22 cellular contexts compared by ENCODE assay signal in the genomic region with DNA sequence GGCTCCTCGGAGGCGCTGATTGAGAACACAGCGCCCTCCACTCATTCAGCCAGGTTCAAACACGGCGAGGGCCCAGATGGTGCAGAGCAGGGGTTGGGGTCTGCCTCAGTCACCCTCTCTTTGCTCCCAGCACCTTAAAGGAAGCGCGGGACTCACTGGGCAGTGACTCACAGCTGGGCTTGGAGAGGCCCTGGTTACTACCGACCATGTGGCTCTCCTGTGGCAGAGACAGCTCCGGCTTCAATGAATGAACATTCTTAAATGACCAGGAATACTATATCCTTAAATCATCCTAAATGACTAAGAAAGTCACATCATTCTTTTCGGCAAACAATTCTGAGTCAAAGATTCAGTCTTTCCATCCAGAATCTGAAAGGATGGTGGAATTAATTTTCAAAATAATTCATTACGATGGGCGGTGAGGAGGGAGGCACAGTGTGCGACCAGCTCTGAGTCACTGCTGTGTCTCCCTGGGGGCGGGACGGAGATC. TPM values are rescaled to one million over a fixed set of nuclear protein-coding genes. Genes with fewer than 3 reads are reported as not detected.
DNase-seq lines count a peak whose midpoint lies in the region; ATAC-seq and TF ChIP-seq lines count a peak whose summit lies in the region.
"Had no signal": no experiment of that assay in that cellular context is flagged by ENCODE, and none has a peak within 500 bp of the region (broad histone marks: within the 10 kb centered on the region; RNA-seq: fewer than 3 reads in every experiment).

No MANE protein-coding gene starts in this region.

- 80 to 92% (median 88%) methylated on average over 15 of the region's 15 CpGs for WGBS in spleen, 5 donors

- H3K36me3 Mint-ChIP-seq in activated naive CD8-positive, alpha-beta T cell: no peaks in the 10 kb centered on the region
- H3K36me3 Mint-ChIP-seq in activated naive CD8-positive, alpha-beta T cell treated with anti-CD3 and anti-CD28 coated beads, Interleukin-2, amount 50 U/mL, for 24 hours (ENCODE audit: low read depth): peaks cover 20% of the 10 kb centered on the region

- TF ChIP-seq POLR2A in spleen (IDR thresholded peaks at IDR 0.05): no peak

- H3K9me3 ChIP-seq in spleen: no peaks in the 10 kb centered on the region
- H3K9me3 ChIP-seq: esophagus muscularis mucosa, right atrium auricular region had no signal

- peaks cover 24 to 61% (median 56%) of the 10 kb centered on the region in 6 donors for H3K4me1 ChIP-seq in spleen

- H3K4me3 Mint-ChIP-seq in activated naive CD8-positive, alpha-beta T cell: no peak overlapping the region
- no peak overlapping the region for H3K4me3 Mint-ChIP-seq in activated naive CD8-positive, alpha-beta T cell treated with anti-CD3 and anti-CD28 coated beads, Interleukin-2, amount 50 U/mL, for 24 hours

- intact Hi-C loops in spleen (cut with DNase I; ENCODE audit: low total_unique reads): no loop called here

- H3K9me3 Mint-ChIP-seq in activated naive CD8-positive, alpha-beta T cell (ENCODE audit: low read depth): no peaks in the 10 kb centered on the region
- no peaks in the 10 kb centered on the region for H3K9me3 Mint-ChIP-seq in activated naive CD8-positive, alpha-beta T cell treated with anti-CD3 and anti-CD28 coated beads, Interleukin-2, amount 50 U/mL, for 24 hours

- no peak overlapping the region for H3K4me3 ChIP-seq in fibroblast of villous mesenchyme (ENCODE audit: low read depth, low read length)
- H3K4me3 ChIP-seq in spleen: no peak overlapping the region
- H3K4me3 ChIP-seq: cardiac muscle cell, esophagus muscularis mucosa, right atrium auricular region had no signal

- H3K27me3 Mint-ChIP-seq in activated naive CD8-positive, alpha-beta T cell: no peaks in the 10 kb centered on the region
- H3K27me3 Mint-ChIP-seq in activated naive CD8-positive, alpha-beta T cell treated with anti-CD3 and anti-CD28 coated beads, Interleukin-2, amount 50 U/mL, for 24 hours: no peaks in the 10 kb centered on the region

- peaks cover 0 to 7% (median 0%) of the 10 kb centered on the region in 7 donors for H3K27me3 ChIP-seq in spleen (replicated peaks in 1 of 7)
- H3K27me3 ChIP-seq: cardiac muscle cell, dorsolateral prefrontal cortex, esophagus muscularis mucosa, right atrium auricular region had no signal

- TF ChIP-seq CTCF in fibroblast of villous mesenchyme (IDR thresholded peaks at IDR 0.05; ENCODE audit: insufficient read depth, low read depth, low read length) (no peak), spleen (IDR thresholded peaks at IDR 0.05 in 8 of 11, conservative IDR thresholded peaks at IDR 0.05 in 3 of 11) (no peak)

- H3K36me3 ChIP-seq in spleen: peaks cover 4 to 64% (median 59%) of the 10 kb centered on the region in 6 donors

- DNase-seq in activated naive CD8-positive, alpha-beta T cell treated with anti-CD3 and anti-CD28 coated beads, Interleukin-2, amount 50 U/mL, for 24 hours: no peak
- DNase-seq in RKO (ENCODE audit: low spot score) (peak; percentile 61), fibroblast of villous mesenchyme (ENCODE audit: low read depth) (peak; percentile 11), spleen (no peak), NOMO-1 treated with dmso at 0.1 percent for 144 hours (lab: John Stamatoyannopoulos, UW; ENCODE audit: unreplicated experiment) (no peak)
- DNase-seq: activated CD8-positive, alpha-beta memory T cell treated with anti-CD3 and anti-CD28 coated beads, Interleukin-2, amount 50 U/mL, for 48 hours; activated naive CD4-positive, alpha-beta T cell treated with anti-CD3 and anti-CD28 coated beads, Interleukin-2, amount 50 U/mL, for 16 hours; COR-L47; dorsolateral prefrontal cortex; GF-D8; KG1; mesenchymal stem cell; NCI-H1092; NCI-H524; SIG-M5; T-helper 9 cell had no signal

- peak overlapping the region; percentile 16 for H3K27ac Mint-ChIP-seq in activated naive CD8-positive, alpha-beta T cell
- H3K27ac Mint-ChIP-seq in activated naive CD8-positive, alpha-beta T cell treated with anti-CD3 and anti-CD28 coated beads, Interleukin-2, amount 50 U/mL, for 24 hours: no peak overlapping the region

- H3K27ac ChIP-seq in spleen: peak overlapping the region in 6 of 8 donors; percentile 23 to 89 (median 86)
- H3K27ac ChIP-seq: cardiac muscle cell had no signal

- H3K4me1 Mint-ChIP-seq in activated naive CD8-positive, alpha-beta T cell (ENCODE audit: low read depth): peaks cover 20% of the 10 kb centered on the region
- H3K4me1 Mint-ChIP-seq in activated naive CD8-positive, alpha-beta T cell treated with anti-CD3 and anti-CD28 coated beads, Interleukin-2, amount 50 U/mL, for 24 hours: peaks cover 22% of the 10 kb centered on the region

- no peak for ATAC-seq in activated naive CD8-positive, alpha-beta T cell treated with anti-CD3 and anti-CD28 coated beads, Interleukin-2, amount 50 U/mL, for 24 hours
- ATAC-seq in HG03039 (IDR thresholded peaks at IDR 0.05; ENCODE audit: unreplicated experiment): no peak
- no peak for ATAC-seq in HG02852 (IDR thresholded peaks at IDR 0.05; ENCODE audit: unreplicated experiment)

RNA-seq across cellular contexts. Expression of gene INPP5E, which starts 1.6 kb away (rescaled TPM):
- total RNA-seq in fibroblast of villous mesenchyme: 8.2 and 9.3 TPM in 2 replicates
- total RNA-seq in spleen: 10 to 100 TPM; 13.1 to 25.3 (median 18.7) TPM
- 10 to 100 TPM in 2 of 3 donors, 1 to 10 TPM in 1; 7.8 to 20.3 (median 15.7) TPM for polyA plus RNA-seq in spleen

RNA-seq across cellular contexts. Expression of gene PMPCA, which starts 30.8 kb away (rescaled TPM):
- total RNA-seq in fibroblast of villous mesenchyme: 45.1 and 48.8 TPM in 2 replicates
- total RNA-seq in spleen: 10 to 100 TPM; 36.8 to 55.1 (median 46.0) TPM
- 10 to 100 TPM; 38.6 to 56.2 (median 48.1) TPM for polyA plus RNA-seq in spleen

RNA-seq across cellular contexts. Expression of gene ENTR1, which starts 30.8 kb away (rescaled TPM):
- 34.5 and 40.3 TPM in 2 replicates for total RNA-seq in fibroblast of villous mesenchyme
- total RNA-seq in spleen: 10 to 100 TPM; 38.5 to 67.4 (median 58.7) TPM
- polyA plus RNA-seq in spleen: 10 to 100 TPM; 45.6 to 78.5 (median 70.1) TPM

RNA-seq across cellular contexts. Expression of gene SNAPC4, which starts 41.3 kb away (rescaled TPM):
- 9.0 and 11.7 TPM in 2 replicates for total RNA-seq in fibroblast of villous mesenchyme
- 10 to 100 TPM in 4 of 7 donors, 1 to 10 TPM in 3; 6.4 to 14.5 (median 10.3) TPM for total RNA-seq in spleen
- 10 to 100 TPM in 1 of 3 donors, 1 to 10 TPM in 2; 4.6 to 13.6 (median 9.4) TPM for polyA plus RNA-seq in spleen

RNA-seq across cellular contexts. Expression of gene SEC16A, which starts 41.6 kb away (rescaled TPM):
- 40.3 and 43.2 TPM in 2 replicates for total RNA-seq in fibroblast of villous mesenchyme
- 10 to 100 TPM; 74.6 to 92.1 (median 87.8) TPM for total RNA-seq in spleen
- polyA plus RNA-seq in spleen: 10 to 100 TPM; 35.0 to 58.9 (median 52.6) TPM

Comparison
In these comparisons a context has a peak if more than half of its experiments do, and no peak if none do; other contexts are left out.
1. DNase-seq: peak in RKO (single experiment) and fibroblast of villous mesenchyme (single experiment); none in activated naive CD8-positive, alpha-beta T cell treated with anti-CD3 and anti-CD28 coated beads, Interleukin-2, amount 50 U/mL, for 24 hours (single experiment), spleen (single experiment) and NOMO-1 treated with dmso at 0.1 percent for 144 hours (single experiment).